Comparison of ENCODE assay signal across 16 cellular contexts in the genomic region with DNA sequence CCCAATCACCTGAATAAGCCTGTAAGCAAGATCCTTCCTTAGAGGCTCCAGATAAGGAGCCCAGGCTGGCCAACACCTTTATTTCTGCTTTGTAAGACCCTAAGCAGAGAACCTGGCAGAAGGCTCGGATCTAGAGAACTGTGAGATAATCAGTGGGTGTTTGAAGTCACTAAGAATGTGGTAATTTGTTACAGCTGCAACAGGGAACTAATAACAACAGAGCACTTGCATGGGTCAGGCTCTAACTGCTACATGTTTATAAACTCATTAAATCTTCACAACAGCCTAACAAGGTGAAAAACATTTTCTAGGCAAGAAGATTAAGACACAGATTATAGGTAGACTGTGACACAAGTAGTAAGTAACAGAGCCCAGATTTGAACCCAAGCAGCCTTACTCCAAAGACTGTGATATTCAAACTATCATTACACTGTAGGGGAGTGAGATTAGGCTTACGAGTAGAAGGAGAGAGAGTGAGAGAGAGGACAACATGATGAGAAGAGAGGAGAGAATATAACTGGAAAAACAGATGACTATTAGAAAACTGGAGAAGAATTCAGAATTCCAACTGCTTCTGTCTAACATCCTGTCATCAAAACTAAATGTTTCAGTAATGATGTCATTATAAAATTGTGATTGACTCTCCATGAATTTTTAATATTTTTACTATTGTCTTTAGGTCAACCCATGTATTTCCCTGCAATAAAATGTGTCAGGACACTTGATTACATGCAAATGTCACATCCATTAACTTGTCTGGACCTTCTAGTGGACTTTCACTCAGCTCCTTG.
"Had no signal": no experiment of that assay in that cellular context is flagged by ENCODE, and none has a peak within 500 bp of the region (broad histone marks: within the 10 kb centered on the region; RNA-seq: fewer than 3 reads in every experiment).

No MANE protein-coding gene starts in this region.

- DNase-seq: activated CD4-positive, alpha-beta memory T cell treated with anti-CD3 and anti-CD28 coated beads, Interleukin-2, amount 10 ng/mL, durations not matched to agents 7 days and 5 days; activated CD4-positive, alpha-beta T cell treated with anti-CD3 and anti-CD28 coated beads for 4 hours; activated naive CD4-positive, alpha-beta T cell treated with anti-CD3 and anti-CD28 coated beads, Interleukin-2, amount 10 ng/mL, durations not matched to agents 7 days and 5 days; activated T-cell treated with anti-CD3 and anti-CD28 coated beads, Interleukin-2, amount 50 U/mL, for 24 hours; foreskin melanocyte; nephron progenitor cell; ovary; sigmoid colon; stimulated activated CD4-positive, alpha-beta T cell treated with anti-CD3 and anti-CD28 coated beads, Interleukin-12 subunit alpha, Interleukin-12 subunit beta, amount 100 ng/mL, for 4 hours; stimulated activated CD4-positive, alpha-beta T cell treated with anti-CD3 and anti-CD28 coated beads, Interleukin-2, amount 100 ng/mL, for 24 hours; T-helper 2 cell; thyroid gland had no signal

- ATAC-seq: stimulated activated effector memory CD8-positive, alpha-beta T cell treated with anti-CD3 and anti-CD28 coated beads, Interleukin-12 subunit alpha, Interleukin-12 subunit beta, amount 100 ng/mL, for 72 hours had no signal

- H3K27me3 Mint-ChIP-seq: activated CD4-positive, alpha-beta memory T cell treated with anti-CD3 and anti-CD28 coated beads, Interleukin-2, amount 10 ng/mL, durations not matched to agents 7 days and 5 days; activated naive CD4-positive, alpha-beta T cell treated with anti-CD3 and anti-CD28 coated beads, Interleukin-2, amount 10 ng/mL, durations not matched to agents 7 days and 5 days; activated T-cell treated with anti-CD3 and anti-CD28 coated beads, Interleukin-2, amount 50 U/mL, for 24 hours had no signal

- FAIRE-seq: bronchial epithelial cell, urothelium cell line had no signal

- H3K4me1 ChIP-seq: ascending aorta, sigmoid colon, thyroid gland had no signal

- H3K9me3 Mint-ChIP-seq: activated CD4-positive, alpha-beta memory T cell treated with anti-CD3 and anti-CD28 coated beads, Interleukin-2, amount 10 ng/mL, durations not matched to agents 7 days and 5 days; activated naive CD4-positive, alpha-beta T cell treated with anti-CD3 and anti-CD28 coated beads, Interleukin-2, amount 10 ng/mL, durations not matched to agents 7 days and 5 days; activated T-cell treated with anti-CD3 and anti-CD28 coated beads, Interleukin-2, amount 50 U/mL, for 24 hours; nephron progenitor cell; stimulated activated effector memory CD8-positive, alpha-beta T cell treated with anti-CD3 and anti-CD28 coated beads, Interleukin-12 subunit alpha, Interleukin-12 subunit beta, amount 100 ng/mL, for 72 hours had no signal

- H3K4me3 Mint-ChIP-seq: activated CD4-positive, alpha-beta memory T cell treated with anti-CD3 and anti-CD28 coated beads, Interleukin-2, amount 10 ng/mL, durations not matched to agents 7 days and 5 days; activated naive CD4-positive, alpha-beta T cell treated with anti-CD3 and anti-CD28 coated beads, Interleukin-2, amount 10 ng/mL, durations not matched to agents 7 days and 5 days; activated T-cell treated with anti-CD3 and anti-CD28 coated beads, Interleukin-2, amount 50 U/mL, for 24 hours; nephron progenitor cell; stimulated activated effector memory CD8-positive, alpha-beta T cell treated with anti-CD3 and anti-CD28 coated beads, Interleukin-12 subunit alpha, Interleukin-12 subunit beta, amount 100 ng/mL, for 72 hours had no signal

- H3K27ac Mint-ChIP-seq: activated CD4-positive, alpha-beta memory T cell treated with anti-CD3 and anti-CD28 coated beads, Interleukin-2, amount 10 ng/mL, durations not matched to agents 7 days and 5 days; activated naive CD4-positive, alpha-beta T cell treated with anti-CD3 and anti-CD28 coated beads, Interleukin-2, amount 10 ng/mL, durations not matched to agents 7 days and 5 days; activated T-cell treated with anti-CD3 and anti-CD28 coated beads, Interleukin-2, amount 50 U/mL, for 24 hours; nephron progenitor cell; stimulated activated effector memory CD8-positive, alpha-beta T cell treated with anti-CD3 and anti-CD28 coated beads, Interleukin-12 subunit alpha, Interleukin-12 subunit beta, amount 100 ng/mL, for 72 hours had no signal

- H3K27me3 ChIP-seq: ascending aorta, ovary, sigmoid colon, thyroid gland had no signal

- H3K36me3 ChIP-seq: ascending aorta, ovary, sigmoid colon, thyroid gland had no signal

- H3K4me3 ChIP-seq: ascending aorta, ovary, sigmoid colon, thyroid gland had no signal

- H3K9me3 ChIP-seq: ascending aorta, ovary, sigmoid colon, thyroid gland had no signal

- H3K4me1 Mint-ChIP-seq: activated CD4-positive, alpha-beta memory T cell treated with anti-CD3 and anti-CD28 coated beads, Interleukin-2, amount 10 ng/mL, durations not matched to agents 7 days and 5 days; nephron progenitor cell; stimulated activated effector memory CD8-positive, alpha-beta T cell treated with anti-CD3 and anti-CD28 coated beads, Interleukin-12 subunit alpha, Interleukin-12 subunit beta, amount 100 ng/mL, for 72 hours had no signal

- H3K36me3 Mint-ChIP-seq: activated naive CD4-positive, alpha-beta T cell treated with anti-CD3 and anti-CD28 coated beads, Interleukin-2, amount 10 ng/mL, durations not matched to agents 7 days and 5 days; stimulated activated effector memory CD8-positive, alpha-beta T cell treated with anti-CD3 and anti-CD28 coated beads, Interleukin-12 subunit alpha, Interleukin-12 subunit beta, amount 100 ng/mL, for 72 hours had no signal

- H3K27ac ChIP-seq: ascending aorta, ovary, sigmoid colon, thyroid gland had no signal
